Comparison of ENCODE assay signal across 1 cellular context in genomic region chr6:23174781-23175361, GRCh38.
TF ChIP-seq lines count a peak whose summit lies in the region.

No MANE protein-coding gene starts in this region.

TF ChIP-seq in GM12878, 131 proteins besides CTCF, POLR2A, EP300 and RAD21 (continued from another document):
- TF ChIP-seq RFX5 (IDR thresholded peaks at IDR 0.05; ENCODE audit: low read depth, low read length) = no peak
- no peak for TF ChIP-seq STAT3 (IDR thresholded peaks at IDR 0.05; ENCODE audit: low read depth, low read length)
- no peak for TF ChIP-seq PRDM15 (CRISPR knock-in tag; IDR thresholded peaks at IDR 0.05)
- TF ChIP-seq HSF1 (IDR thresholded peaks at IDR 0.05; ENCODE audit: low read depth, low read length) = no peak
- no peak for TF ChIP-seq RBBP5 (conservative IDR thresholded peaks at IDR 0.05)
- TF ChIP-seq REST (IDR thresholded peaks at IDR 0.05; ENCODE audit: low read depth, low read length) = no peak
- no peak for TF ChIP-seq ZNF24 (IDR thresholded peaks at IDR 0.05)
- no peak for TF ChIP-seq BMI1 (IDR thresholded peaks at IDR 0.05; ENCODE audit: borderline replicate concordance)
- TF ChIP-seq GABPA (IDR thresholded peaks at IDR 0.05; ENCODE audit: low read depth) = no peak
